20 cellular contexts compared by ENCODE assay signal in genomic region chr1:200365897-200366426, GRCh38. TPM values are rescaled to one million over a fixed set of nuclear protein-coding genes. Genes with fewer than 3 reads are reported as not detected.
A peak's percentile ranks its signal among the peaks of the same experiment; 100 is the strongest.
DNase-seq lines count a peak whose midpoint lies in the region; ATAC-seq and TF ChIP-seq lines count a peak whose summit lies in the region.
"Had no signal": no experiment of that assay in that cellular context is flagged by ENCODE, and none has a peak within 500 bp of the region (broad histone marks: within the 10 kb centered on the region; RNA-seq: fewer than 3 reads in every experiment).

No MANE protein-coding gene starts in this region.

- H3K4me3 ChIP-seq in AG09309 (ENCODE audit: control insufficient read depth, low read depth, low read length) (no peak overlapping the region), HL-60 (replicated peaks; ENCODE audit: insufficient read depth, low read length) (no peak overlapping the region), WERI-Rb-1 (ENCODE audit: low read depth, low read length) (no peak overlapping the region)
- H3K4me3 ChIP-seq: ascending aorta, mucosa of descending colon, right atrium auricular region, tibial nerve had no signal

- H3K27me3 ChIP-seq in HL-60 (ENCODE audit: insufficient read depth, poor library complexity, severe bottlenecking) (no peaks in the 10 kb centered on the region), WERI-Rb-1 (ENCODE audit: insufficient read depth, low read depth, severe bottlenecking) (no peaks in the 10 kb centered on the region)
- H3K27me3 ChIP-seq: ascending aorta, right atrium auricular region, tibial nerve had no signal

- peak overlapping the region; percentile 3; the same call in 1 of the 2 replicates for H3K27ac ChIP-seq in HL-60 (replicated peaks)
- no peak overlapping the region for H3K27ac ChIP-seq in WERI-Rb-1
- H3K27ac ChIP-seq: ascending aorta, right atrium auricular region, tibial nerve had no signal

- H3K36me3 ChIP-seq in WERI-Rb-1 = no peaks in the 10 kb centered on the region
- H3K36me3 ChIP-seq: ascending aorta, right atrium auricular region, tibial nerve had no signal

- TF ChIP-seq CTCF in AG09309 (IDR thresholded peaks at IDR 0.05; ENCODE audit: control insufficient read depth, insufficient read depth, low read depth, low read length, missing control alignments) (peak; percentile 16), HL-60 (IDR thresholded peaks at IDR 0.05; ENCODE audit: insufficient read depth, low read length) (no peak), WERI-Rb-1 (IDR thresholded peaks at IDR 0.05; ENCODE audit: low read depth, low read length) (peak; percentile 32; the same call in 1 of the 2 replicates)

- peak; percentile 27 for ATAC-seq in left lobe of liver
- ATAC-seq in GM21390 (IDR thresholded peaks at IDR 0.05; ENCODE audit: unreplicated experiment) = no peak
- ATAC-seq: left cardiac atrium; mucosa of descending colon; stimulated activated naive B cell treated with anti-CD40 and anti-IgM and Interleukin-4, amounts not matched to agents 10 μg/mL and 1 μg/mL and 100 μg/mL, for 72 hours had no signal

- peaks cover 2% of the 10 kb centered on the region for H3K9me3 ChIP-seq in WERI-Rb-1 (ENCODE audit: severe bottlenecking)
- H3K9me3 ChIP-seq: ascending aorta, mucosa of descending colon, right atrium auricular region, tibial nerve had no signal

- no peak for DNase-seq in AG09309 (ENCODE audit: low read depth)
- no peak for DNase-seq in HL-60 (ENCODE audit: low read depth in 1 of 2, low spot score in 1 of 2)
- DNase-seq in WERI-Rb-1 = no peak
- no peak for DNase-seq in left lobe of liver (ENCODE audit: low spot score)
- no peak for DNase-seq in NCI-H1930 (lab: John Stamatoyannopoulos, UW)
- DNase-seq in activated T-cell treated with anti-CD3 and anti-CD28 coated beads, Interleukin-2, amount 50 U/mL, for 48 hours = no peak
- DNase-seq in NCI-H774 (lab: John Stamatoyannopoulos, UW) = no peak
- DNase-seq: activated CD4-positive, alpha-beta T cell treated with anti-CD3 and anti-CD28 coated beads, Interleukin-2, amount 50 U/mL, for 48 hours; activated naive CD4-positive, alpha-beta T cell treated with anti-CD3 and anti-CD28 coated beads, Interleukin-2, amount 50 U/mL, for 16 hours; CD4-positive, CD25-positive, alpha-beta regulatory T cell; foreskin melanocyte; left cardiac atrium; mucosa of descending colon; NCI-H1694 treated with DMSO at 0.1 percent for 48 hours; stimulated activated CD4-positive, alpha-beta T cell treated with anti-CD3 and anti-CD28 coated beads, Interleukin-15, amount 100 ng/mL, for 24 hours; stimulated activated naive B cell treated with anti-CD40 and anti-IgM and Interleukin-4, amounts not matched to agents 10 μg/mL and 1 μg/mL and 100 μg/mL, for 72 hours had no signal

RNA-seq across cellular contexts. Expression of gene ZNF281, which starts 43.9 kb away (rescaled TPM):
- 13.7 TPM for total RNA-seq in left lobe of liver
